ENCODE assay signal across 8 cellular contexts in the genomic region with DNA sequence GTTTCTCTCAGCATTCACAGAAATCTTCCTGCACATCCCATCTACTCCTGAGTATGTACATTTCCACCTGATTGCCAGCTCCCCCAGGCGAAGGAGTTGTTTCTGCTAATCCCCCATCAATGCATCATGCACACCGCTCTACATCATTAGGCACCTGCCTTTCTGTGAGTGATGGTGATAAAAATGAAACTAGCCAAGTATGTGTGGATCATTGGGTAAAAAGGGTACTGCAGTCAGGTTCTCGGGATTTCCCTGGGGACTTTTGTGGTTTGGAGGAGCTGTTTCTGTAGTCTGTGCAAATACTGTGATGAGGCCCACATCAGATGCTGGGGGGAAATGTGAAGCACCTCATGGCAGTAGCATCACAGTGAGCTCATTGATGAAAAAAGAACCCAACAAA. TPM values are rescaled to one million over a fixed set of nuclear protein-coding genes. Genes with fewer than 3 reads are reported as not detected.
DNase-seq lines count a peak whose midpoint lies in the region; ATAC-seq and TF ChIP-seq lines count a peak whose summit lies in the region.

No MANE protein-coding gene starts in this region.

- H2BK120ac ChIP-seq in IMR-90 (ENCODE audit: low read depth, low read length): no peak overlapping the region

- H3K56ac ChIP-seq in IMR-90 (ENCODE audit: extremely low read depth, insufficient read depth, low read length): no peak overlapping the region

- H2AK9ac ChIP-seq in IMR-90 (replicated peaks; ENCODE audit: low read depth, low read length, poor library complexity): no peak overlapping the region

- no TSS peak for BruUV-seq in IMR-90 (replicated peaks; lab: Mats Ljungman, UMichigan)

- no peak overlapping the region for H3K14ac ChIP-seq in IMR-90 (replicated peaks; ENCODE audit: low read depth, low read length)

- 100% methylated on average over 1 of the region's 3 CpGs; no CpG with 5 or more reads in 1 of the 2 experiments for WGBS in IMR-90 (ENCODE audit: extremely low coverage in 2 of 2, insufficient read length in 1 of 2), 2 experiments

- peak overlapping the region; percentile 14 for H3K27ac ChIP-seq in CD8-positive, alpha-beta T cell (ENCODE audit: low read depth, low read length)
- H3K27ac ChIP-seq in IMR-90 (ENCODE audit: insufficient read depth, low read length): no peak overlapping the region

- TF ChIP-seq RAD21 in IMR-90 (IDR thresholded peaks at IDR 0.05; ENCODE audit: low read length): no peak

- no peak overlapping the region for H3K4me3 ChIP-seq in CD8-positive, alpha-beta T cell (ENCODE audit: low read depth, low read length)
- H3K4me3 ChIP-seq in IMR-90 (ENCODE audit: insufficient read depth, low read depth, low read length) (no peak overlapping the region), MG63 (no peak overlapping the region)

- H3K27me3 Mint-ChIP-seq in CD8-positive, alpha-beta T cell (ENCODE audit: low read depth): no peaks in the 10 kb centered on the region
- no peaks in the 10 kb centered on the region for H3K27me3 Mint-ChIP-seq in activated CD8-positive, alpha-beta memory T cell treated with anti-CD3 and anti-CD28 coated beads, Interleukin-2, amount 10 ng/mL, durations not matched to agents 7 days and 5 days
- H3K27me3 Mint-ChIP-seq in endothelial cell (ENCODE audit: unreplicated experiment): peaks cover 2% of the 10 kb centered on the region

- peaks cover 68% of the 10 kb centered on the region for H3K4me1 ChIP-seq in CD8-positive, alpha-beta T cell (ENCODE audit: insufficient read depth, low read length)
- no peaks in the 10 kb centered on the region for H3K4me1 ChIP-seq in IMR-90 (ENCODE audit: control insufficient read depth, insufficient read depth, low read length)

- H3K27me3 ChIP-seq in CD8-positive, alpha-beta T cell (ENCODE audit: insufficient read depth, low read length): no peaks in the 10 kb centered on the region
- H3K27me3 ChIP-seq in IMR-90 (ENCODE audit: control insufficient read depth, insufficient read depth, low read length) (no peaks in the 10 kb centered on the region), MG63 (peaks cover 10% of the 10 kb centered on the region)

- dilution Hi-C loops in IMR-90 (cut with HindIII; ENCODE audit: low sequenced_read_pairs, unreplicated experiment): no loop called here

- H3K4me3 Mint-ChIP-seq in CD8-positive, alpha-beta T cell: peak overlapping the region; percentile 60
- peak overlapping the region; percentile 44 for H3K4me3 Mint-ChIP-seq in activated CD8-positive, alpha-beta memory T cell treated with anti-CD3 and anti-CD28 coated beads, Interleukin-2, amount 10 ng/mL, durations not matched to agents 7 days and 5 days
- no peak overlapping the region for H3K4me3 Mint-ChIP-seq in endothelial cell (ENCODE audit: unreplicated experiment)

- DNase-seq in CD8-positive, alpha-beta T cell: peak in 4 of 7 experiments; percentile 19 to 80 (median 44)
- DNase-seq in IMR-90 (peak; percentile 40), MG63 (no peak), endothelial cell (ENCODE audit: low spot score) (no peak)
- peak; percentile 78 for DNase-seq in activated CD8-positive, alpha-beta memory T cell treated with anti-CD3 and anti-CD28 coated beads, Interleukin-2, amount 10 ng/mL, durations not matched to agents 7 days and 5 days
- DNase-seq in stimulated activated CD4-positive, alpha-beta T cell treated with anti-CD3 and anti-CD28 coated beads, Interleukin-12 subunit alpha, Interleukin-12 subunit beta, amount 100 ng/mL, for 48 hours (ENCODE audit: low read depth in 2 of 3, low spot score in 1 of 3): peak; percentile 68 to 78 (median 73)

- no peaks in the 10 kb centered on the region for H4K20me1 ChIP-seq in IMR-90 (ENCODE audit: insufficient read depth, low read length)

- H3K9ac ChIP-seq in IMR-90 (ENCODE audit: low read depth, low read length): no peak overlapping the region

- H3K27ac Mint-ChIP-seq in CD8-positive, alpha-beta T cell: peak overlapping the region; percentile 90
- peak overlapping the region; percentile 85 for H3K27ac Mint-ChIP-seq in activated CD8-positive, alpha-beta memory T cell treated with anti-CD3 and anti-CD28 coated beads, Interleukin-2, amount 10 ng/mL, durations not matched to agents 7 days and 5 days
- no peak overlapping the region for H3K27ac Mint-ChIP-seq in endothelial cell (ENCODE audit: unreplicated experiment)

- no peak overlapping the region for H3K18ac ChIP-seq in IMR-90 (ENCODE audit: low read depth, low read length)

- no peak overlapping the region for H3K4ac ChIP-seq in IMR-90 (ENCODE audit: low read depth, low read length)

- CTCF ChIA-PET in CD8-positive, alpha-beta T cell (lab: Charles Lee): interaction anchor here (1.0 to 2.9 kb wide), 6 partner anchors 15 to 31 kb away, joined by 3 to 23 read pairs (median 4); partner anchors contain the start of gene CAMK4
- CTCF ChIA-PET in IMR-90 (lab: Yijun Ruan, JAX): interaction anchor here (1.3 kb wide), 1 partner anchor 11 kb away, joined by 3 read pairs; no protein-coding TSS in a partner anchor
- CTCF ChIA-PET in activated CD8-positive, alpha-beta memory T cell treated with anti-CD3 and anti-CD28 coated beads, Interleukin-2, amount 10 ng/mL, durations not matched to agents 7 days and 5 days (lab: Charles Lee): interaction anchor here (1.1 to 3.4 kb wide), 5 partner anchors 9 to 31 kb away, joined by 3 to 16 read pairs (median 9); partner anchors contain the start of gene CAMK4

- no peak overlapping the region for H2BK5ac ChIP-seq in IMR-90 (ENCODE audit: low read depth, low read length, poor library complexity, severe bottlenecking)

- H2BK15ac ChIP-seq in IMR-90 (ENCODE audit: low read depth, low read length): no peak overlapping the region

- intact Hi-C loops in CD8-positive, alpha-beta T cell (cut with DNase I, micrococcal nuclease): loop anchor here (1.0 to 2.0 kb wide), 4 partner anchors 8 to 18 kb away; no protein-coding TSS in a partner anchor
- intact Hi-C loops in IMR-90 (cut with micrococcal nuclease): no loop called here

- peak; percentile 86 for ATAC-seq in CD8-positive, alpha-beta T cell
- ATAC-seq in GM21390 (IDR thresholded peaks at IDR 0.05; ENCODE audit: unreplicated experiment): peak; percentile 69
- ATAC-seq in IMR-90 (ENCODE audit: low read depth): no peak
- peak; percentile 82 for ATAC-seq in activated CD8-positive, alpha-beta memory T cell treated with anti-CD3 and anti-CD28 coated beads, Interleukin-2, amount 10 ng/mL, durations not matched to agents 7 days and 5 days
- ATAC-seq in esophagus mucosa: no peak

- no peak overlapping the region for H4K5ac ChIP-seq in IMR-90 (ENCODE audit: low read depth, low read length)

- no peak overlapping the region for H3K23ac ChIP-seq in IMR-90 (ENCODE audit: low read depth, low read length)

- no peaks in the 10 kb centered on the region for H3K9me3 ChIP-seq in CD8-positive, alpha-beta T cell (ENCODE audit: low read length)
- H3K9me3 ChIP-seq in IMR-90 (ENCODE audit: control insufficient read depth, insufficient read depth, low read length): no peaks in the 10 kb centered on the region
- no peaks in the 10 kb centered on the region for H3K9me3 ChIP-seq in MG63

- H3K36me3 ChIP-seq in CD8-positive, alpha-beta T cell (ENCODE audit: insufficient read depth, low read length): no peaks in the 10 kb centered on the region
- H3K36me3 ChIP-seq in IMR-90 (ENCODE audit: control insufficient read depth, insufficient read depth, low read length): no peaks in the 10 kb centered on the region
- no peaks in the 10 kb centered on the region for H3K36me3 ChIP-seq in MG63

- H2AK5ac ChIP-seq in IMR-90 (ENCODE audit: low read depth, low read length): no peak overlapping the region

- H4K8ac ChIP-seq in IMR-90 (ENCODE audit: low read depth in 2 of 2, low read length in 2 of 2): no peak overlapping the region

- H2BK20ac ChIP-seq in IMR-90 (ENCODE audit: low read depth, low read length): no peak overlapping the region

- H3K4me1 Mint-ChIP-seq in CD8-positive, alpha-beta T cell (ENCODE audit: low read depth): peaks cover 79% of the 10 kb centered on the region
- peaks cover 68% of the 10 kb centered on the region for H3K4me1 Mint-ChIP-seq in activated CD8-positive, alpha-beta memory T cell treated with anti-CD3 and anti-CD28 coated beads, Interleukin-2, amount 10 ng/mL, durations not matched to agents 7 days and 5 days
- no peaks in the 10 kb centered on the region for H3K4me1 Mint-ChIP-seq in endothelial cell (ENCODE audit: unreplicated experiment)

- TF ChIP-seq POLR2A in IMR-90 (IDR thresholded peaks at IDR 0.05; ENCODE audit: low read depth, low read length): no peak

- H3K36me3 Mint-ChIP-seq in CD8-positive, alpha-beta T cell: peaks cover 26% of the 10 kb centered on the region
- peaks cover 36% of the 10 kb centered on the region for H3K36me3 Mint-ChIP-seq in activated CD8-positive, alpha-beta memory T cell treated with anti-CD3 and anti-CD28 coated beads, Interleukin-2, amount 10 ng/mL, durations not matched to agents 7 days and 5 days
- no peaks in the 10 kb centered on the region for H3K36me3 Mint-ChIP-seq in endothelial cell (ENCODE audit: low read depth, unreplicated experiment)

- no peak overlapping the region for H2AFZ ChIP-seq in IMR-90 (replicated peaks; ENCODE audit: low read length, poor library complexity)

- H3K9me3 Mint-ChIP-seq in CD8-positive, alpha-beta T cell: peaks cover 5% of the 10 kb centered on the region
- H3K9me3 Mint-ChIP-seq in activated CD8-positive, alpha-beta memory T cell treated with anti-CD3 and anti-CD28 coated beads, Interleukin-2, amount 10 ng/mL, durations not matched to agents 7 days and 5 days (ENCODE audit: low read depth): peaks cover 5% of the 10 kb centered on the region
- no peaks in the 10 kb centered on the region for H3K9me3 Mint-ChIP-seq in endothelial cell (ENCODE audit: unreplicated experiment)

- no peak overlapping the region for H4K91ac ChIP-seq in IMR-90 (ENCODE audit: insufficient read depth, low read depth, low read length)

- POLR2A ChIA-PET in CD8-positive, alpha-beta T cell (lab: Charles Lee): interaction anchor here (0.7 to 2.6 kb wide), 7 partner anchors 16 to 66 kb away, joined by 3 to 18 read pairs (median 4); partner anchors contain the start of gene CAMK4
- POLR2A ChIA-PET in IMR-90 (lab: Charles Lee; ENCODE audit: unreplicated experiment): no interaction called here

- in situ Hi-C loops in IMR-90 (cut with MboI; ENCODE audit: low sequenced_read_pairs): no loop called here

- TF ChIP-seq CTCF in CD8-positive, alpha-beta T cell (IDR thresholded peaks at IDR 0.05): no peak
- no peak for TF ChIP-seq CTCF in IMR-90 (conservative IDR thresholded peaks at IDR 0.05; ENCODE audit: low read depth, low read length)
- TF ChIP-seq CTCF in endothelial cell (IDR thresholded peaks at IDR 0.05; ENCODE audit: unreplicated experiment): no peak

- no peaks in the 10 kb centered on the region for H3K9me1 ChIP-seq in IMR-90 (ENCODE audit: insufficient read depth, low read length)

- H3K79me1 ChIP-seq in IMR-90 (ENCODE audit: low read depth in 1 of 2, low read length in 2 of 2): no peaks in the 10 kb centered on the region

- H3K4me2 ChIP-seq in IMR-90 (ENCODE audit: low read depth, low read length): no peak overlapping the region

RNA-seq across cellular contexts. Expression of gene CAMK4, which starts 30.4 kb away (rescaled TPM):
- 100 to 1,000 TPM; 165 to 168 TPM for total RNA-seq in CD8-positive, alpha-beta T cell
- total RNA-seq in IMR-90 (2012; rRNA removed): 4.8 and 6.7 TPM in 2 replicates
- 2.6 and 3.7 TPM in 2 replicates for polyA plus RNA-seq in IMR-90 (2012; rRNA removed)
- 2.1 TPM in 2 replicates for polyA plus RNA-seq in IMR-90 (2012; cell fraction: cytosol; rRNA removed)
- polyA plus RNA-seq in IMR-90 (2012; cell fraction: nucleus; rRNA removed; ENCODE audit: low replicate concordance): 0.67 and 1.8 TPM in 2 replicates
- total RNA-seq in activated CD8-positive, alpha-beta memory T cell treated with anti-CD3 and anti-CD28 coated beads, Interleukin-2, amount 10 ng/mL, durations not matched to agents 7 days and 5 days: 10 to 100 TPM; 77.4 to 91.1 TPM
- 0.02 TPM in 1 of 2 replicates, not detected in the other for total RNA-seq in MG63 (2014; rRNA removed; shearing (Covaris generic); ENCODE audit: low replicate concordance)
- 1.6 TPM for total RNA-seq in esophagus mucosa
- 34.5 TPM for total RNA-seq in endothelial cell (ENCODE audit: unreplicated experiment)

Comparison
In these comparisons a context has a peak if more than half of its experiments do, and no peak if none do; other contexts are left out.
1. ATAC-seq: peak in CD8-positive, alpha-beta T cell (single experiment), GM21390 (single experiment) and activated CD8-positive, alpha-beta memory T cell treated with anti-CD3 and anti-CD28 coated beads, Interleukin-2, amount 10 ng/mL, durations not matched to agents 7 days and 5 days (single experiment); none in IMR-90 (single experiment) and esophagus mucosa (single experiment).
2. DNase-seq: peak in CD8-positive, alpha-beta T cell (4 of 7), IMR-90 (single experiment), activated CD8-positive, alpha-beta memory T cell treated with anti-CD3 and anti-CD28 coated beads, Interleukin-2, amount 10 ng/mL, durations not matched to agents 7 days and 5 days (single experiment) and stimulated activated CD4-positive, alpha-beta T cell treated with anti-CD3 and anti-CD28 coated beads, Interleukin-12 subunit alpha, Interleukin-12 subunit beta, amount 100 ng/mL, for 48 hours (3 of 3); none in MG63 (single experiment) and endothelial cell (single experiment).